In genomic region chr20:47353697-47354387, GRCh38 we compare ENCODE assay signal across 1 cellular context.
A peak's percentile ranks its signal among the peaks of the same experiment; 100 is the strongest.
TF ChIP-seq lines count a peak whose summit lies in the region.

No MANE protein-coding gene starts in this region.

TF ChIP-seq in GM12878, 131 proteins besides CTCF, POLR2A, EP300 and RAD21 (continued from another document):
- 0 out of 2 replicates have a peak, but pooled peaks have one; percentile 2 for TF ChIP-seq NKRF (conservative IDR thresholded peaks at IDR 0.05)
- TF ChIP-seq EZH2 (IDR thresholded peaks at IDR 0.05; ENCODE audit: borderline replicate concordance, control insufficient read depth, low read depth, low read length), result no peak
- peak; percentile 21 for TF ChIP-seq SMAD1 (IDR thresholded peaks at IDR 0.05; ENCODE audit: low read depth, partially characterized antibody)
- no peak for TF ChIP-seq YBX1 (IDR thresholded peaks at IDR 0.05)
- no peak for TF ChIP-seq SKIL (IDR thresholded peaks at IDR 0.05; ENCODE audit: low read depth, poor library complexity, severe bottlenecking)
- 0 out of 2 replicates have a peak, but pooled peaks have one; percentile 28 for TF ChIP-seq MLLT1 (IDR thresholded peaks at IDR 0.05)
- TF ChIP-seq CHD1 (IDR thresholded peaks at IDR 0.05; ENCODE audit: low read depth, low read length), result no peak
- TF ChIP-seq IKZF2 (IDR thresholded peaks at IDR 0.05), result peak; percentile 42 to 57; a peak in 2 of 4 replicates
- no peak for TF ChIP-seq SPI1 (IDR thresholded peaks at IDR 0.05; ENCODE audit: borderline replicate concordance, insufficient read depth, low read depth, low read length)
- no peak for TF ChIP-seq NR2C2 (IDR thresholded peaks at IDR 0.05; ENCODE audit: borderline replicate concordance, control insufficient read depth, insufficient read length, low read depth)
- TF ChIP-seq MAX (IDR thresholded peaks at IDR 0.05; ENCODE audit: low read depth, low read length), result no peak
- no peak for TF ChIP-seq EGR1 (IDR thresholded peaks at IDR 0.05; ENCODE audit: borderline replicate concordance in 1 of 2, low read depth in 2 of 2, low read length in 2 of 2)
- peak; percentile 69 for TF ChIP-seq PKNOX1 (IDR thresholded peaks at IDR 0.05)
- no peak for TF ChIP-seq BCL3 (IDR thresholded peaks at IDR 0.05; ENCODE audit: borderline replicate concordance, insufficient read depth, low read depth, low read length, poor library complexity, severe bottlenecking)
- TF ChIP-seq YY1 (IDR thresholded peaks at IDR 0.05; ENCODE audit: low read depth, low read length), result peak; percentile 70
- TF ChIP-seq STAT3 (IDR thresholded peaks at IDR 0.05; ENCODE audit: low read depth, low read length), result no peak
- no peak for TF ChIP-seq RAD51 (IDR thresholded peaks at IDR 0.05)
- peak; percentile 25; the same call in 1 of the 2 replicates for TF ChIP-seq NBN (IDR thresholded peaks at IDR 0.05)
- TF ChIP-seq CEBPZ (IDR thresholded peaks at IDR 0.05; ENCODE audit: low read depth, low read length), result no peak
- TF ChIP-seq POLR2AphosphoS5 (IDR thresholded peaks at IDR 0.05; ENCODE audit: low read length), result 0 out of 2 replicates have a peak, but pooled peaks have one; percentile 36
- TF ChIP-seq BCLAF1 (IDR thresholded peaks at IDR 0.05), result no peak
- no peak for TF ChIP-seq ZNF207 (IDR thresholded peaks at IDR 0.05; ENCODE audit: borderline replicate concordance)
- no peak for TF ChIP-seq SMAD5 (IDR thresholded peaks at IDR 0.05; ENCODE audit: low read depth)
- TF ChIP-seq CREM (IDR thresholded peaks at IDR 0.05; ENCODE audit: low read depth), result no peak
- TF ChIP-seq TCF12 (IDR thresholded peaks at IDR 0.05; ENCODE audit: low read depth, low read length), result no peak
- TF ChIP-seq GATAD2B (conservative IDR thresholded peaks at IDR 0.05; ENCODE audit: low read depth), result no peak
- TF ChIP-seq SMARCA5 (IDR thresholded peaks at IDR 0.05), result 0 out of 2 replicates have a peak, but pooled peaks have one; percentile 14
- no peak for TF ChIP-seq RCOR1 (conservative IDR thresholded peaks at IDR 0.05; ENCODE audit: low read depth, low read length)
- TF ChIP-seq NFXL1 (IDR thresholded peaks at IDR 0.05; ENCODE audit: borderline replicate concordance), result 0 out of 2 replicates have a peak, but pooled peaks have one; percentile 29
- peak; percentile 38; the same call in 1 of the 2 replicates for TF ChIP-seq MXI1 (IDR thresholded peaks at IDR 0.05; ENCODE audit: low read depth, low read length)
